ENCODE assay signal across 11 cellular contexts in genomic region chr3:150248116-150248864, GRCh38.
DNase-seq lines count a peak whose midpoint lies in the region; ATAC-seq and TF ChIP-seq lines count a peak whose summit lies in the region.
"Had no signal": no experiment of that assay in that cellular context is flagged by ENCODE, and none has a peak within 500 bp of the region (broad histone marks: within the 10 kb centered on the region; RNA-seq: fewer than 3 reads in every experiment).

No MANE protein-coding gene starts in this region.

- DNase-seq in GM04503 (ENCODE audit: low read depth) = peak; percentile 73
- no peak for DNase-seq in NT2/D1 (ENCODE audit: low read depth, low spot score)
- peak; percentile 73 for DNase-seq in fibroblast of gingiva (ENCODE audit: low read depth)
- no peak for DNase-seq in Right ventricle myocardium inferior (ENCODE audit: missing footprints)
- DNase-seq in right atrium auricular region (ENCODE audit: low spot score) = no peak
- DNase-seq: activated effector memory CD4-positive, alpha-beta T cell treated with anti-CD3 and anti-CD28 coated beads, Interleukin-2, amount 50 U/mL, for 16 hours; DND-41 had no signal

- ATAC-seq in GM21619 (IDR thresholded peaks at IDR 0.05; ENCODE audit: unreplicated experiment) (no peak), Right ventricle myocardium inferior (no peak), GM19023 (IDR thresholded peaks at IDR 0.05; ENCODE audit: unreplicated experiment) (no peak)

- TF ChIP-seq CTCF in right atrium auricular region (IDR thresholded peaks at IDR 0.05) = no peak

- no peaks in the 10 kb centered on the region for H3K9me3 ChIP-seq in NT2/D1 (ENCODE audit: insufficient read depth, low read length)
- H3K9me3 ChIP-seq in right atrium auricular region = no peaks in the 10 kb centered on the region

- H3K27me3 ChIP-seq in NT2/D1 (ENCODE audit: insufficient read depth, insufficient read length) (no peaks in the 10 kb centered on the region), rectal smooth muscle tissue (ENCODE audit: control insufficient read depth, insufficient read depth, low read length) (no peaks in the 10 kb centered on the region), right atrium auricular region (no peaks in the 10 kb centered on the region)

- no peaks in the 10 kb centered on the region for H3K36me3 ChIP-seq in NT2/D1 (ENCODE audit: insufficient read depth, insufficient read length, low read length)
- no peaks in the 10 kb centered on the region for H3K36me3 ChIP-seq in rectal smooth muscle tissue (ENCODE audit: control insufficient read depth, insufficient read depth, low read length)
- H3K36me3 ChIP-seq in right atrium auricular region = no peaks in the 10 kb centered on the region

- peak overlapping the region; percentile 34 for H3K9ac ChIP-seq in NT2/D1 (ENCODE audit: insufficient read length, low read depth)
- H3K9ac ChIP-seq in rectal smooth muscle tissue (ENCODE audit: low read length) = no peak overlapping the region

- intact Hi-C loops in Right ventricle myocardium inferior (cut with DNase I) = no loop called here

- no peak overlapping the region for H3K4me3 ChIP-seq in NT2/D1 (ENCODE audit: insufficient read length, low read depth)
- no peak overlapping the region for H3K4me3 ChIP-seq in rectal smooth muscle tissue (ENCODE audit: low read length)
- H3K4me3 ChIP-seq in right atrium auricular region = no peak overlapping the region
- H3K4me3 ChIP-seq: lung had no signal

- peak overlapping the region; percentile 2 for H3K27ac ChIP-seq in rectal smooth muscle tissue (ENCODE audit: low read depth, low read length)
- H3K27ac ChIP-seq in right atrium auricular region = no peak overlapping the region

- H3K4me1 ChIP-seq in NT2/D1 (ENCODE audit: insufficient read depth, insufficient read length) = no peaks in the 10 kb centered on the region
- H3K4me1 ChIP-seq in rectal smooth muscle tissue (ENCODE audit: control insufficient read depth, insufficient read depth, low read length) = peaks cover 11% of the 10 kb centered on the region
- peaks cover 0 to 8% of the 10 kb centered on the region in 2 donors for H3K4me1 ChIP-seq in right atrium auricular region

Comparison
In these comparisons a context has a peak if more than half of its experiments do, and no peak if none do; other contexts are left out.
1. DNase-seq: peak in GM04503 (single experiment) and fibroblast of gingiva (single experiment); none in NT2/D1 (single experiment), Right ventricle myocardium inferior (single experiment) and right atrium auricular region (single experiment).